In genomic region chr6:42572523-42572922, GRCh38 we compare ENCODE assay signal across 8 cellular contexts. TPM values are rescaled to one million over a fixed set of nuclear protein-coding genes. Genes with fewer than 3 reads are reported as not detected.
DNase-seq lines count a peak whose midpoint lies in the region; ATAC-seq and TF ChIP-seq lines count a peak whose summit lies in the region.

No MANE protein-coding gene starts in this region.

- H3K4me1 Mint-ChIP-seq in immature natural killer cell (peaks cover 53 to 72% of the 10 kb centered on the region in 2 donors), MCF 10A (ENCODE audit: insufficient read depth, unreplicated experiment) (peaks cover 15% of the 10 kb centered on the region)

- no peaks in the 10 kb centered on the region for H3K27me3 Mint-ChIP-seq in immature natural killer cell (ENCODE audit: low read depth in 3 of 3)
- no peaks in the 10 kb centered on the region for H3K27me3 Mint-ChIP-seq in MCF 10A (ENCODE audit: insufficient read depth, unreplicated experiment)

- H3K4me3 Mint-ChIP-seq in immature natural killer cell = peak overlapping the region in 4 of 5 donors; percentile 1 to 66 (median 52)
- no peak overlapping the region for H3K4me3 Mint-ChIP-seq in MCF 10A (ENCODE audit: unreplicated experiment)

- H3K27ac Mint-ChIP-seq in immature natural killer cell = peak overlapping the region; percentile 15 to 78 (median 56)
- H3K27ac Mint-ChIP-seq in MCF 10A (ENCODE audit: low read depth, unreplicated experiment) = no peak overlapping the region

- H3K36me3 Mint-ChIP-seq in immature natural killer cell = peaks cover 5 to 15% (median 13%) of the 10 kb centered on the region in 3 donors
- H3K36me3 Mint-ChIP-seq in MCF 10A (ENCODE audit: insufficient read depth, unreplicated experiment) = peaks cover 46% of the 10 kb centered on the region

- TF ChIP-seq CTCF in MCF 10A (IDR thresholded peaks at IDR 0.05; ENCODE audit: unreplicated experiment) = no peak

- no TSS peak for BruUV-seq in MCF 10A (replicated peaks; lab: Mats Ljungman, UMichigan)

- ATAC-seq in GM18498 (IDR thresholded peaks at IDR 0.05; ENCODE audit: unreplicated experiment) = peak; percentile 86
- ATAC-seq in GM21723 (IDR thresholded peaks at IDR 0.05; ENCODE audit: unreplicated experiment) = peak; percentile 86

- CTCF ChIA-PET in MCF 10A (lab: Yijun Ruan, JAX) = interaction anchor here (0.7 kb wide), 1 partner anchor 408 kb away, joined by 3 read pairs; no protein-coding TSS in a partner anchor

- DNase-seq in Kasumi-1 (lab: John Stamatoyannopoulos, UW) = peak; percentile 56 to 58
- DNase-seq in immature natural killer cell = no peak
- DNase-seq in MCF 10A (ENCODE audit: unreplicated experiment) = no peak
- no peak for DNase-seq in DMS114 treated with DMSO at 0.1 percent for 48 hours (lab: John Stamatoyannopoulos, UW; ENCODE audit: unreplicated experiment)
- no peak for DNase-seq in COLO668 (lab: John Stamatoyannopoulos, UW; ENCODE audit: unreplicated experiment)
- DNase-seq in NCI-H1048 (lab: John Stamatoyannopoulos, UW) = no peak

- POLR2A ChIA-PET in MCF 10A (lab: Yijun Ruan, JAX) = interaction anchor here (0.6 to 1.5 kb wide), 8 partner anchors 9 to 854 kb away, joined by 3 to 6 read pairs (median 4); partner anchors contain the start of gene UBR2

- intact Hi-C loops in MCF 10A (cut with micrococcal nuclease) = no loop called here

- H3K9me3 Mint-ChIP-seq in immature natural killer cell (no peaks in the 10 kb centered on the region), MCF 10A (ENCODE audit: unreplicated experiment) (no peaks in the 10 kb centered on the region)

RNA-seq across cellular contexts. Expression of gene UBR2, which starts 8.7 kb away (rescaled TPM):
- polyA plus RNA-seq in immature natural killer cell = 10 to 100 TPM in 2 of 3 donors, 1 to 10 TPM in 1; 6.4 to 17.7 (median 10.6) TPM
- total RNA-seq in MCF 10A (2022) = 20.1 and 23.2 TPM in 2 replicates

Comparison
In these comparisons a context has a peak if more than half of its experiments do, and no peak if none do; other contexts are left out.
1. DNase-seq: peak in Kasumi-1 (2 of 2); none in immature natural killer cell (0 of 3), MCF 10A (single experiment), DMS114 treated with DMSO at 0.1 percent for 48 hours (single experiment), COLO668 (single experiment) and NCI-H1048 (single experiment).